ENCODE assay signal across 29 cellular contexts in genomic region chr4:6055436-6055835, GRCh38. TPM values are rescaled to one million over a fixed set of nuclear protein-coding genes. Genes with fewer than 3 reads are reported as not detected.
"Had no signal": no experiment of that assay in that cellular context is flagged by ENCODE, and none has a peak within 500 bp of the region (broad histone marks: within the 10 kb centered on the region; RNA-seq: fewer than 3 reads in every experiment).

No MANE protein-coding gene starts in this region.

- H3K4me1 ChIP-seq: pancreas, psoas muscle, right lobe of liver, spleen, suprapubic skin, tibial nerve, upper lobe of left lung, vagina had no signal

- H3K27me3 ChIP-seq: neutrophil, pancreas, right lobe of liver, thyroid gland, tibial nerve, upper lobe of left lung, vagina had no signal

- H3K4me3 ChIP-seq: pancreas, psoas muscle, right lobe of liver, skin epidermis, smooth muscle cell, spleen, suprapubic skin, thoracic aorta, thyroid gland, tibial nerve, upper lobe of left lung, vagina had no signal

- H3K27ac ChIP-seq: neutrophil, pancreas, psoas muscle, right lobe of liver, skin epidermis, spleen, suprapubic skin, thoracic aorta, thyroid gland, tibial nerve, upper lobe of left lung, vagina had no signal

- H3K9me3 ChIP-seq: thyroid gland had no signal

- DNase-seq: naive thymus-derived CD8-positive, alpha-beta T cell; nephron progenitor cell; nucleus accumbens; pancreas; psoas muscle; right cardiac atrium; right lobe of liver; spleen; stimulated activated CD4-positive, alpha-beta T cell treated with anti-CD3 and anti-CD28 coated beads, Interleukin-12 subunit alpha, Interleukin-12 subunit beta, amount 100 ng/mL, for 4 hours; stimulated activated CD4-positive, alpha-beta T cell treated with anti-CD3 and anti-CD28 coated beads, Interleukin-1b, Interleukin-23, amount 100 ng/mL, for 48 hours; stimulated activated CD4-positive, alpha-beta T cell treated with anti-CD3 and anti-CD28 coated beads, Interleukin-4, amount 100 ng/mL, for 1 hour; stimulated activated CD4-positive, alpha-beta T cell treated with anti-CD3 and anti-CD28 coated beads, Interleukin-4, amount 100 ng/mL, for 4 hours; stimulated activated CD8-positive, alpha-beta memory T cell treated with anti-CD3 and anti-CD28 coated beads, Interleukin-4, amount 100 ng/mL, for 48 hours; stimulated activated naive CD4-positive, alpha-beta T cell; stimulated activated naive CD8-positive, alpha-beta T cell treated with anti-CD3 and anti-CD28 coated beads, Interleukin-15, amount 100 ng/mL, for 72 hours; stimulated activated naive CD8-positive, alpha-beta T cell treated with anti-CD3 and anti-CD28 coated beads, Interleukin-15, Interleukin-2, amounts not matched to agents 100 U/mL and 50 U/mL, for 24 hours; substantia nigra; thyroid gland; trophoblast cell; upper lobe of left lung had no signal

- H3K36me3 ChIP-seq: neutrophil, pancreas, right lobe of liver, suprapubic skin, thoracic aorta, thyroid gland, tibial nerve, upper lobe of left lung, vagina had no signal

RNA-seq across cellular contexts. Expression of gene C4orf50, which starts 37.2 kb away (rescaled TPM):
- total RNA-seq: naive thymus-derived CD8-positive, alpha-beta T cell; osteocyte; psoas muscle; renal cortical epithelial cell; smooth muscle cell; suprapubic skin had no signal
- polyA plus RNA-seq: naive thymus-derived CD8-positive, alpha-beta T cell; psoas muscle; smooth muscle cell had no signal
